Comparison of ENCODE assay signal across 18 cellular contexts in the genomic region with DNA sequence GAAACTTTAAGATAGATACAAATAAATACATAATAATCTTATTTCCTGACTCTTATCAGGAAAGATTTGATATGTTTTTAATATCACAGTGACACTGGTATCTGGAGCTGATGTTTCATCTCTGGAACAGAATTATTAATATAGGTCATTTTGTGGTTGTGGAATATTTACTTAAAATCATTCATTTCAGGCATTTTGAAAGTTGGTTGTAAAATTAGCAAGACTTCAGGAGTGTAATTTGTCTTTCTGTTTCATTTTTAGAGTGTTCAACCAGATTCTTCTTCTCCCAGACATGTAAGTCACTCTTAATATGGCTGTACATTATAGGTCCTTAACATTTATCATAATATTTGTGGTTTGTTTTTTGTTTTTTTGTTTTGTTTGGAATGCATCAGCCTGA.
"Had no signal": no experiment of that assay in that cellular context is flagged by ENCODE, and none has a peak within 500 bp of the region (broad histone marks: within the 10 kb centered on the region; RNA-seq: fewer than 3 reads in every experiment).

No MANE protein-coding gene starts in this region.

- H3K4me3 ChIP-seq: dorsolateral prefrontal cortex, SJCRH30, suprapubic skin, upper lobe of left lung had no signal

- H3K27me3 Mint-ChIP-seq: activated naive CD8-positive, alpha-beta T cell treated with anti-CD3 and anti-CD28 coated beads, Interleukin-2, amount 10 ng/mL, durations not matched to agents 7 days and 5 days; naive thymus-derived CD4-positive, alpha-beta T cell; progenitor cell of endocrine pancreas had no signal

- H3K9me3 ChIP-seq: SJCRH30, suprapubic skin had no signal

- H3K4me3 Mint-ChIP-seq: activated naive CD8-positive, alpha-beta T cell treated with anti-CD3 and anti-CD28 coated beads, Interleukin-2, amount 10 ng/mL, durations not matched to agents 7 days and 5 days; T-helper 2 cell treated with Interferon-gamma antibody and Interleukin-4, amounts not matched to agents 5 μg/mL and 100 μg/mL, for 36 hours had no signal

- FAIRE-seq: bronchial epithelial cell, small intestine had no signal

- ATAC-seq: foreskin keratinocyte; naive thymus-derived CD4-positive, alpha-beta T cell; right cardiac atrium had no signal

- DNase-seq: activated CD4-positive, alpha-beta T cell treated with anti-CD3 and anti-CD28 coated beads for 48 hours; activated naive CD8-positive, alpha-beta T cell treated with anti-CD3 and anti-CD28 coated beads, Interleukin-2, amount 10 ng/mL, durations not matched to agents 7 days and 5 days; aorta; dorsolateral prefrontal cortex; foreskin keratinocyte; head of caudate nucleus; mammary epithelial cell; naive thymus-derived CD4-positive, alpha-beta T cell; nucleus accumbens; right cardiac atrium; SJCRH30; small intestine; upper lobe of left lung had no signal

- H3K27ac Mint-ChIP-seq: activated naive CD8-positive, alpha-beta T cell treated with anti-CD3 and anti-CD28 coated beads, Interleukin-2, amount 10 ng/mL, durations not matched to agents 7 days and 5 days; activated T-helper 2 cell treated with anti-CD3 and anti-CD28 coated beads, Interferon-gamma antibody, Interleukin-2, Interleukin-4, amounts not matched to agents 10 μg/mL and 5 μg/mL and 100 μg/mL, durations not matched to agents 14 hours and 24 hours and 36 hours; progenitor cell of endocrine pancreas; T-helper 2 cell treated with Interferon-gamma antibody and Interleukin-4, amounts not matched to agents 5 μg/mL and 100 μg/mL, for 36 hours had no signal

- H3K27ac ChIP-seq: dorsolateral prefrontal cortex, SJCRH30, suprapubic skin, upper lobe of left lung had no signal

- H3K4me1 ChIP-seq: suprapubic skin, upper lobe of left lung had no signal
